12 cellular contexts compared by ENCODE assay signal in genomic region chr21:45460611-45461368, GRCh38. TPM values are rescaled to one million over a fixed set of nuclear protein-coding genes. Genes with fewer than 3 reads are reported as not detected.
DNase-seq lines count a peak whose midpoint lies in the region; ATAC-seq and TF ChIP-seq lines count a peak whose summit lies in the region.
"Had no signal": no experiment of that assay in that cellular context is flagged by ENCODE, and none has a peak within 500 bp of the region (broad histone marks: within the 10 kb centered on the region; RNA-seq: fewer than 3 reads in every experiment).

No MANE protein-coding gene starts in this region.

- no peaks in the 10 kb centered on the region for H3K9me3 Mint-ChIP-seq in stimulated activated naive CD8-positive, alpha-beta T cell treated with anti-CD3 and anti-CD28 coated beads, Interleukin-15, amount 100 ng/mL, for 72 hours

- no peaks in the 10 kb centered on the region for H3K36me3 ChIP-seq in gastrocnemius medialis

- DNase-seq in Caki2 (ENCODE audit: low read depth) (peak; percentile 50), RPMI7951 (ENCODE audit: low read depth) (peak; percentile 89), fibroblast of gingiva (ENCODE audit: low read depth) (peak; percentile 40), retinal pigment epithelial cell (ENCODE audit: low read depth) (peak; percentile 59), gastrocnemius medialis (no peak), germinal center (ENCODE audit: low spot score) (no peak)
- DNase-seq in stimulated activated naive CD8-positive, alpha-beta T cell treated with anti-CD3 and anti-CD28 coated beads, Interleukin-15, amount 100 ng/mL, for 72 hours = no peak
- DNase-seq: activated CD4-positive, alpha-beta T cell treated with anti-CD3 and anti-CD28 coated beads for 1 hour; activated gamma-delta T cell; KBM-7; SHP77 had no signal

- H3K4me1 Mint-ChIP-seq in stimulated activated naive CD8-positive, alpha-beta T cell treated with anti-CD3 and anti-CD28 coated beads, Interleukin-15, amount 100 ng/mL, for 72 hours = peaks cover 5% of the 10 kb centered on the region

- H3K27ac Mint-ChIP-seq in stimulated activated naive CD8-positive, alpha-beta T cell treated with anti-CD3 and anti-CD28 coated beads, Interleukin-15, amount 100 ng/mL, for 72 hours = no peak overlapping the region

- intact Hi-C loops in gastrocnemius medialis (cut with DNase I; ENCODE audit: low total_unique reads) = no loop called here

- in situ Hi-C loops in Caki2 (cut with HindIII; ENCODE audit: low pct_unique_long_range_greater_than_20kb, low sequenced_read_pairs) (no loop called here), gastrocnemius medialis (cut with MboI; ENCODE audit: low sequenced_read_pairs in 4 of 4) (no loop called here)

- no peak for TF ChIP-seq CTCF in retinal pigment epithelial cell (conservative IDR thresholded peaks at IDR 0.05; ENCODE audit: low read depth, low read length)
- TF ChIP-seq CTCF in gastrocnemius medialis (IDR thresholded peaks at IDR 0.05 in 4 of 5, conservative IDR thresholded peaks at IDR 0.05 in 1 of 5) = no peak

- H3K4me1 ChIP-seq in gastrocnemius medialis = no peaks in the 10 kb centered on the region

- peaks cover 4 to 14% (median 7%) of the 10 kb centered on the region in 3 donors for H3K27me3 ChIP-seq in gastrocnemius medialis

- no peaks in the 10 kb centered on the region for H3K9me3 ChIP-seq in gastrocnemius medialis

- H3K27me3 Mint-ChIP-seq in stimulated activated naive CD8-positive, alpha-beta T cell treated with anti-CD3 and anti-CD28 coated beads, Interleukin-15, amount 100 ng/mL, for 72 hours = peaks cover 15% of the 10 kb centered on the region

- ATAC-seq in gastrocnemius medialis (no peak), GM18867 (IDR thresholded peaks at IDR 0.05; ENCODE audit: unreplicated experiment) (no peak)
- no peak for ATAC-seq in stimulated activated naive CD8-positive, alpha-beta T cell treated with anti-CD3 and anti-CD28 coated beads, Interleukin-15, amount 100 ng/mL, for 72 hours

- no peak overlapping the region for H3K4me3 Mint-ChIP-seq in stimulated activated naive CD8-positive, alpha-beta T cell treated with anti-CD3 and anti-CD28 coated beads, Interleukin-15, amount 100 ng/mL, for 72 hours

- H3K27ac ChIP-seq in gastrocnemius medialis = no peak overlapping the region

- H3K4me3 ChIP-seq in retinal pigment epithelial cell (ENCODE audit: low read length) (no peak overlapping the region), gastrocnemius medialis (no peak overlapping the region)

- no peak for TF ChIP-seq POLR2A in gastrocnemius medialis (IDR thresholded peaks at IDR 0.05)

RNA-seq across cellular contexts. Expression of gene COL18A1, which starts 55.8 kb away (rescaled TPM):
- 809 and 838 TPM in 2 replicates for total RNA-seq in Caki2 (2014; rRNA removed; shearing (Covaris generic); ENCODE audit: low replicate concordance)
- 72.3 and 126 TPM in 2 replicates for total RNA-seq in RPMI7951 (2014; rRNA removed; shearing (Covaris generic))
- total RNA-seq in gastrocnemius medialis = 10 to 100 TPM; 16.4 to 42.2 (median 20.7) TPM

Comparison
In these comparisons a context has a peak if more than half of its experiments do, and no peak if none do; other contexts are left out.
1. DNase-seq: peak in Caki2 (single experiment), RPMI7951 (single experiment), fibroblast of gingiva (single experiment) and retinal pigment epithelial cell (single experiment); none in gastrocnemius medialis (0 of 2), germinal center (single experiment) and stimulated activated naive CD8-positive, alpha-beta T cell treated with anti-CD3 and anti-CD28 coated beads, Interleukin-15, amount 100 ng/mL, for 72 hours (0 of 2).